Comparison of ENCODE assay signal across 1 cellular context in genomic region chr2:175167792-175168563, GRCh38.
TF ChIP-seq lines count a peak whose summit lies in the region.

ATF2 (minus strand) TSS chr2:175168203; CDS start chr2:175136443, 31,760 bp downstream.

TF ChIP-seq in HEK293, 187 proteins besides CTCF, POLR2A, EP300 and RAD21 (continued from another document and continues in another):
- TF ChIP-seq ZNF518A (tag by site-specific recombination; conservative IDR thresholded peaks at IDR 0.05; ENCODE audit: low read depth) (peak; percentile 31; the same call in 1 of the 2 replicates), ZNF529 (tag by site-specific recombination; IDR thresholded peaks at IDR 0.05; ENCODE audit: insufficient replicate concordance) (no peak), MEIS1 (CRISPR knock-in tag; IDR thresholded peaks at IDR 0.05; ENCODE audit: borderline replicate concordance) (no peak), ZSCAN18 (tag by site-specific recombination; IDR thresholded peaks at IDR 0.05) (no peak), YY1 (tag by site-specific recombination; IDR thresholded peaks at IDR 0.05) (peak; percentile 79; the same call in 1 of the 2 replicates), ZBTB21 (tag by site-specific recombination; IDR thresholded peaks at IDR 0.05) (no peak), BCL11A (tag by site-specific recombination; IDR thresholded peaks at IDR 0.05; ENCODE audit: low read depth) (no peak), ATF2 (tag by site-specific recombination; IDR thresholded peaks at IDR 0.05; ENCODE audit: low read depth) (no peak), ZNF280C (tag by site-specific recombination; IDR thresholded peaks at IDR 0.05) (no peak), OSR2 (tag by site-specific recombination; IDR thresholded peaks at IDR 0.05) (peak; percentile 82), ZBTB17 (tag by site-specific recombination; IDR thresholded peaks at IDR 0.05) (0 out of 2 replicates have a peak, but pooled peaks have one; percentile 20), ZNF629 (tag by site-specific recombination; IDR thresholded peaks at IDR 0.05) (no peak; the same call in 1 of the 2 replicates), ZSCAN16 (tag by site-specific recombination; IDR thresholded peaks at IDR 0.05) (peak; percentile 97), ZNF660 (tag by site-specific recombination; IDR thresholded peaks at IDR 0.05) (no peak), SP2 (tag by site-specific recombination; IDR thresholded peaks at IDR 0.05) (peak; percentile 96), ZFP3 (tag by site-specific recombination; IDR thresholded peaks at IDR 0.05; ENCODE audit: low read depth) (no peak), ZNF501 (tag by site-specific recombination; IDR thresholded peaks at IDR 0.05) (peak; percentile 91), ZBTB11 (tag by site-specific recombination; conservative IDR thresholded peaks at IDR 0.05; ENCODE audit: low read depth) (no peak), ZNF776 (tag by site-specific recombination; IDR thresholded peaks at IDR 0.05; ENCODE audit: borderline replicate concordance) (no peak), ZNF639 (tag by site-specific recombination; IDR thresholded peaks at IDR 0.05) (no peak), ZNF658 (tag by site-specific recombination; IDR thresholded peaks at IDR 0.05) (no peak), ZNF580 (tag by site-specific recombination; IDR thresholded peaks at IDR 0.05) (peak; percentile 68), ZFP37 (tag by site-specific recombination; IDR thresholded peaks at IDR 0.05) (peak; percentile 82), ZNF24 (tag by site-specific recombination; IDR thresholded peaks at IDR 0.05) (no peak), KLF9 (tag by site-specific recombination; IDR thresholded peaks at IDR 0.05; ENCODE audit: low read depth) (peak; percentile 88), ZNF350 (tag by site-specific recombination; IDR thresholded peaks at IDR 0.05) (no peak), ZNF473 (tag by site-specific recombination; IDR thresholded peaks at IDR 0.05) (no peak), ZNF544 (tag by site-specific recombination; IDR thresholded peaks at IDR 0.05) (no peak), ZNF837 (tag by site-specific recombination; IDR thresholded peaks at IDR 0.05) (no peak), ZNF26 (tag by site-specific recombination; IDR thresholded peaks at IDR 0.05) (no peak), ZNF416 (tag by site-specific recombination; IDR thresholded peaks at IDR 0.05) (no peak), ZNF600 (tag by site-specific recombination; IDR thresholded peaks at IDR 0.05) (peak; percentile 83), ZNF561 (tag by site-specific recombination; IDR thresholded peaks at IDR 0.05; ENCODE audit: borderline replicate concordance) (no peak; the same call in 1 of the 2 replicates), ZNF621 (tag by site-specific recombination; IDR thresholded peaks at IDR 0.05) (no peak), ZNF311 (tag by site-specific recombination; IDR thresholded peaks at IDR 0.05; ENCODE audit: borderline replicate concordance) (no peak), ZNF248 (tag by site-specific recombination; IDR thresholded peaks at IDR 0.05) (no peak), WT1 (tag by site-specific recombination; IDR thresholded peaks at IDR 0.05) (peak; percentile 19; the same call in 1 of the 2 replicates), ZBTB44 (tag by site-specific recombination; IDR thresholded peaks at IDR 0.05) (no peak), MYNN (tag by site-specific recombination; IDR thresholded peaks at IDR 0.05; ENCODE audit: borderline replicate concordance) (no peak), ZNF132 (tag by site-specific recombination; IDR thresholded peaks at IDR 0.05; ENCODE audit: borderline replicate concordance) (no peak), PRDM1 (tag by site-specific recombination; IDR thresholded peaks at IDR 0.05) (no peak), ZNF18 (tag by site-specific recombination; IDR thresholded peaks at IDR 0.05) (no peak)
